1 cellular context compared by ENCODE assay signal in the genomic region with DNA sequence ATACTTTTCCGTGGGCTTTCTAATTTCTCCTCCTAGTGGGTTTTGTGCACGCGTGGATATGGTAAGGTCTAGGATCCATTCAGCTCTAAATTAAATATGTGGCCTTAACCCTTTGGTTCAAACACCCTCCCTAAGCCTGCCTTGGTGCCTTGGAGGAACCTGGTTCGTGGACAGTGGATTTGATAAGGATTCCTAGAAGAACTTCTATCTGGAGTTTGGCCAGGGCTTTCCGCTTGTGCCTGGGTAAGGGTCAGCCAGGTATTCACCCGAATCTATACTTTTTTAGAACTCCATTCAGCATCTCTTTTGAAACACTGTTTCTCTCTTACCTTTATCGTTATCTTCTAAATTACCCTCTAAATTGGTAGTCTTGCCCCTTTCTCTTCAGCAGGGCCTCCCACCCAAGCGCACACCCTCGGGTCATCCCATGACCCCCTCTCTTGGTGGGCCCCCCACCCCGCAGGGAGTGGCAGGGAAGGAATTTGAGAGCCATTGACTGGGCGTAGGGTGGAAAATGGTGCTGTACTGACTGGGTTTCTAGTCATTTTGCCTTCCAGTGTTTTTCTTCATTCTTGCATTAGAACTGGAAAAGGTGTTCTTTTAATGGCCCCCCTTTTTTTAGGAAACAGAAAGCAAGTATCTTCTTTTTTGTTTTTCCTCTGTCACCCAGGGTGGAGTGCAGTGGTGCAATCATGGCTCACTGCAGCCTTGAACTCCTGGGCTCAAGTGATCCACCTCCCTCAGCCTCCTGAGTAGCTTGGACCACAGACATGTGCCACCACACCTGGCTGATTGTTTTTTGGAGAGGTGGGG.
TF ChIP-seq lines count a peak whose summit lies in the region.

No MANE protein-coding gene starts in this region.

TF ChIP-seq in GM12878, 131 proteins besides CTCF, POLR2A, EP300 and RAD21 (continued from another document):
- no peak for TF ChIP-seq SIN3A (IDR thresholded peaks at IDR 0.05; ENCODE audit: low read depth, low read length)
- TF ChIP-seq ETV6 (conservative IDR thresholded peaks at IDR 0.05 in 1 of 2, IDR thresholded peaks at IDR 0.05 in 1 of 2; ENCODE audit: borderline replicate concordance in 1 of 2, low read depth in 1 of 2), result no peak
- no peak for TF ChIP-seq MEF2A (IDR thresholded peaks at IDR 0.05; ENCODE audit: insufficient read depth, low read depth, low read length)
- no peak for TF ChIP-seq SIX5 (IDR thresholded peaks at IDR 0.05; ENCODE audit: low read depth, low read length, severe bottlenecking)
- TF ChIP-seq STAT3 (IDR thresholded peaks at IDR 0.05; ENCODE audit: low read depth, low read length), result no peak
- TF ChIP-seq MYB (IDR thresholded peaks at IDR 0.05; ENCODE audit: borderline replicate concordance, low read depth, low read length), result no peak
- no peak for TF ChIP-seq RB1 (IDR thresholded peaks at IDR 0.05; ENCODE audit: borderline replicate concordance)
- TF ChIP-seq NFXL1 (IDR thresholded peaks at IDR 0.05; ENCODE audit: borderline replicate concordance), result no peak
- TF ChIP-seq POU2F2 (IDR thresholded peaks at IDR 0.05; ENCODE audit: borderline replicate concordance, low read depth, low read length), result no peak
- TF ChIP-seq FOXK2 (IDR thresholded peaks at IDR 0.05), result no peak
- TF ChIP-seq SMC3 (IDR thresholded peaks at IDR 0.05; ENCODE audit: borderline replicate concordance, low read length), result no peak
- TF ChIP-seq, protein P1, sequence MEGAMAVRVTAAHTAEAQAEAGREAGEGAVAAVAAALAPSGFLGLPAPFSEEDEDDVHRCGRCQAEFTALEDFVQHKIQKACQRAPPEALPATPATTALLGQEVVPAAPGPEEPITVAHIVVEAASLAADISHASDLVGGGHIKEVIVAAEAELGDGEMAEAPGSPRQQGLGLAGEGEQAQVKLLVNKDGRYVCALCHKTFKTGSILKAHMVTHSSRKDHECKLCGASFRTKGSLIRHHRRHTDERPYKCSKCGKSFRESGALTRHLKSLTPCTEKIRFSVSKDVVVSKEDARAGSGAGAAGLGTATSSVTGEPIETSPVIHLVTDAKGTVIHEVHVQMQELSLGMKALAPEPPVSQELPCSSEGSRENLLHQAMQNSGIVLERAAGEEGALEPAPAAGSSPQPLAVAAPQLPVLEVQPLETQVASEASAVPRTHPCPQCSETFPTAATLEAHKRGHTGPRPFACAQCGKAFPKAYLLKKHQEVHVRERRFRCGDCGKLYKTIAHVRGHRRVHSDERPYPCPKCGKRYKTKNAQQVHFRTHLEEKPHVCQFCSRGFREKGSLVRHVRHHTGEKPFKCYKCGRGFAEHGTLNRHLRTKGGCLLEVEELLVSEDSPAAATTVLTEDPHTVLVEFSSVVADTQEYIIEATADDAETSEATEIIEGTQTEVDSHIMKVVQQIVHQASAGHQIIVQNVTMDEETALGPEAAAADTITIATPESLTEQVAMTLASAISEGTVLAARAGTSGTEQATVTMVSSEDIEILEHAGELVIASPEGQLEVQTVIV (IDR thresholded peaks at IDR 0.05; ENCODE audit: borderline replicate concordance, partially characterized antibody), result no peak
- no peak for TF ChIP-seq BMI1 (IDR thresholded peaks at IDR 0.05; ENCODE audit: borderline replicate concordance)
- no peak for TF ChIP-seq RBBP5 (conservative IDR thresholded peaks at IDR 0.05)
- TF ChIP-seq, protein P2, sequence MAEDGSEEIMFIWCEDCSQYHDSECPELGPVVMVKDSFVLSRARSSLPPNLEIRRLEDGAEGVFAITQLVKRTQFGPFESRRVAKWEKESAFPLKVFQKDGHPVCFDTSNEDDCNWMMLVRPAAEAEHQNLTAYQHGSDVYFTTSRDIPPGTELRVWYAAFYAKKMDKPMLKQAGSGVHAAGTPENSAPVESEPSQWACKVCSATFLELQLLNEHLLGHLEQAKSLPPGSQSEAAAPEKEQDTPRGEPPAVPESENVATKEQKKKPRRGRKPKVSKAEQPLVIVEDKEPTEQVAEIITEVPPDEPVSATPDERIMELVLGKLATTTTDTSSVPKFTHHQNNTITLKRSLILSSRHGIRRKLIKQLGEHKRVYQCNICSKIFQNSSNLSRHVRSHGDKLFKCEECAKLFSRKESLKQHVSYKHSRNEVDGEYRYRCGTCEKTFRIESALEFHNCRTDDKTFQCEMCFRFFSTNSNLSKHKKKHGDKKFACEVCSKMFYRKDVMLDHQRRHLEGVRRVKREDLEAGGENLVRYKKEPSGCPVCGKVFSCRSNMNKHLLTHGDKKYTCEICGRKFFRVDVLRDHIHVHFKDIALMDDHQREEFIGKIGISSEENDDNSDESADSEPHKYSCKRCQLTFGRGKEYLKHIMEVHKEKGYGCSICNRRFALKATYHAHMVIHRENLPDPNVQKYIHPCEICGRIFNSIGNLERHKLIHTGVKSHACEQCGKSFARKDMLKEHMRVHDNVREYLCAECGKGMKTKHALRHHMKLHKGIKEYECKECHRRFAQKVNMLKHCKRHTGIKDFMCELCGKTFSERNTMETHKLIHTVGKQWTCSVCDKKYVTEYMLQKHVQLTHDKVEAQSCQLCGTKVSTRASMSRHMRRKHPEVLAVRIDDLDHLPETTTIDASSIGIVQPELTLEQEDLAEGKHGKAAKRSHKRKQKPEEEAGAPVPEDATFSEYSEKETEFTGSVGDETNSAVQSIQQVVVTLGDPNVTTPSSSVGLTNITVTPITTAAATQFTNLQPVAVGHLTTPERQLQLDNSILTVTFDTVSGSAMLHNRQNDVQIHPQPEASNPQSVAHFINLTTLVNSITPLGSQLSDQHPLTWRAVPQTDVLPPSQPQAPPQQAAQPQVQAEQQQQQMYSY (CRISPR knock-in tag; IDR thresholded peaks at IDR 0.05), result no peak
